9 cellular contexts compared by ENCODE assay signal in genomic region chr4:139229534-139230039, GRCh38. TPM values are rescaled to one million over a fixed set of nuclear protein-coding genes. Genes with fewer than 3 reads are reported as not detected.
DNase-seq lines count a peak whose midpoint lies in the region; ATAC-seq, FAIRE-seq and TF ChIP-seq lines count a peak whose summit lies in the region.
"Had no signal": no experiment of that assay in that cellular context is flagged by ENCODE, and none has a peak within 500 bp of the region (broad histone marks: within the 10 kb centered on the region; RNA-seq: fewer than 3 reads in every experiment).

No MANE protein-coding gene starts in this region.

- H3K23ac ChIP-seq in neuronal stem cell (ENCODE audit: low read depth, low read length, poor library complexity): no peak overlapping the region

- no peak overlapping the region for H2BK5ac ChIP-seq in neuronal stem cell (ENCODE audit: low read length)

- no peaks in the 10 kb centered on the region for H3K36me3 ChIP-seq in neuronal stem cell (replicated peaks in 1 of 2; ENCODE audit: control insufficient read depth in 2 of 2, insufficient read depth in 2 of 2, low read length in 2 of 2)

- peak overlapping the region; percentile 40 for H2AFZ ChIP-seq in neuronal stem cell (ENCODE audit: low read length)

- H3K14ac ChIP-seq in neuronal stem cell (ENCODE audit: low read length): no peak overlapping the region

- H4K91ac ChIP-seq in neuronal stem cell (ENCODE audit: low read depth, low read length, poor library complexity): no peak overlapping the region

- no peak for TF ChIP-seq POLR2A in GM12892 (IDR thresholded peaks at IDR 0.05; ENCODE audit: low read depth, low read length)

- FAIRE-seq in GM12892 (lab: Jason Lieb, UNC) (peak; percentile 46), HTR-8/SVneo (lab: Jason Lieb, UNC) (no peak)

- H3K27ac ChIP-seq in neuronal stem cell (replicated peaks; ENCODE audit: low read length): no peak overlapping the region

- H4K8ac ChIP-seq in neuronal stem cell (ENCODE audit: low read depth, low read length): no peak overlapping the region

- no peak overlapping the region for H3K9ac ChIP-seq in neuronal stem cell (ENCODE audit: low read depth, low read length, poor library complexity)

- H3K4me3 ChIP-seq in neuronal stem cell (ENCODE audit: low read length in 2 of 2): no peak overlapping the region
- H3K4me3 ChIP-seq: SK-N-MC had no signal

- ATAC-seq in GM21423 (IDR thresholded peaks at IDR 0.05; ENCODE audit: unreplicated experiment): no peak

- no peaks in the 10 kb centered on the region for H3K79me1 ChIP-seq in neuronal stem cell (ENCODE audit: low read depth, low read length)

- H2BK12ac ChIP-seq in neuronal stem cell (ENCODE audit: low read length): no peak overlapping the region

- no peak overlapping the region for H3K18ac ChIP-seq in neuronal stem cell (ENCODE audit: low read length)

- no CpG with 5 or more reads among the region's 3 CpGs for WGBS in neuronal stem cell (ENCODE audit: extremely low coverage in 2 of 2, insufficient read length in 2 of 2, insufficient replicate concordance in 1 of 2), 2 donors

- H3K4ac ChIP-seq in neuronal stem cell (ENCODE audit: low read length): no peak overlapping the region

- no peak overlapping the region for H2BK120ac ChIP-seq in neuronal stem cell (ENCODE audit: low read depth, low read length)

- no peaks in the 10 kb centered on the region for H3K9me3 ChIP-seq in neuronal stem cell (replicated peaks in 1 of 2; ENCODE audit: control insufficient read depth in 2 of 2, insufficient read depth in 1 of 2, low read depth in 1 of 2, low read length in 2 of 2)

- DNase-seq in CD1c-positive myeloid dendritic cell (ENCODE audit: extremely low spot score) (peak; percentile 53), GM12892 (ENCODE audit: insufficient read length) (no peak), HTR-8/SVneo (ENCODE audit: insufficient read length, low spot score) (peak; percentile 71), SKM-1 treated with dmso at 0.1 percent for 144 hours (lab: John Stamatoyannopoulos, UW; ENCODE audit: unreplicated experiment) (peak; percentile 42), fibroblast of gingiva (ENCODE audit: low read depth) (peak; percentile 52), neuronal stem cell (ENCODE audit: low spot score) (no peak), UCSD-AML1 (lab: John Stamatoyannopoulos, UW; ENCODE audit: unreplicated experiment) (no peak)

- H2BK15ac ChIP-seq in neuronal stem cell (ENCODE audit: low read length): no peak overlapping the region

- no peaks in the 10 kb centered on the region for H3K27me3 ChIP-seq in neuronal stem cell (ENCODE audit: control insufficient read depth in 3 of 3, insufficient read depth in 3 of 3, low read depth in 1 of 3, low read length in 3 of 3)

- no peak overlapping the region for H3K4me2 ChIP-seq in neuronal stem cell (ENCODE audit: insufficient read depth, low read length, poor library complexity, severe bottlenecking)

- H2AK5ac ChIP-seq in neuronal stem cell (ENCODE audit: low read depth, low read length): no peak overlapping the region

- H3K4me1 ChIP-seq in neuronal stem cell (ENCODE audit: control insufficient read depth in 2 of 2, insufficient read depth in 1 of 2, low read depth in 1 of 2, low read length in 2 of 2): no peaks in the 10 kb centered on the region

RNA-seq across cellular contexts. Expression of gene MGARP, which starts 50.4 kb away (rescaled TPM):
- not detected for polyA plus RNA-seq in GM12892 (2012; ENCODE audit: missing spikeins)
- polyA plus RNA-seq in neuronal stem cell (2013, experiment 1 of 2): 1.4 TPM
- 1.3 TPM for polyA plus RNA-seq in neuronal stem cell (2013, experiment 2 of 2)

RNA-seq across cellular contexts. Expression of gene ELF2, which starts 52.6 kb away (rescaled TPM):
- polyA plus RNA-seq in GM12892 (2012; ENCODE audit: missing spikeins): 17.1 TPM
- 22.2 TPM for polyA plus RNA-seq in neuronal stem cell (2013, experiment 1 of 2)
- polyA plus RNA-seq in neuronal stem cell (2013, experiment 2 of 2): 22.4 TPM

Comparison
In these comparisons a context has a peak if more than half of its experiments do, and no peak if none do; other contexts are left out.
1. DNase-seq: peak in CD1c-positive myeloid dendritic cell (single experiment), HTR-8/SVneo (single experiment), SKM-1 treated with dmso at 0.1 percent for 144 hours (single experiment) and fibroblast of gingiva (single experiment); none in GM12892 (single experiment), neuronal stem cell (single experiment) and UCSD-AML1 (single experiment).